Comparison of ENCODE assay signal across 1 cellular context in the genomic region with DNA sequence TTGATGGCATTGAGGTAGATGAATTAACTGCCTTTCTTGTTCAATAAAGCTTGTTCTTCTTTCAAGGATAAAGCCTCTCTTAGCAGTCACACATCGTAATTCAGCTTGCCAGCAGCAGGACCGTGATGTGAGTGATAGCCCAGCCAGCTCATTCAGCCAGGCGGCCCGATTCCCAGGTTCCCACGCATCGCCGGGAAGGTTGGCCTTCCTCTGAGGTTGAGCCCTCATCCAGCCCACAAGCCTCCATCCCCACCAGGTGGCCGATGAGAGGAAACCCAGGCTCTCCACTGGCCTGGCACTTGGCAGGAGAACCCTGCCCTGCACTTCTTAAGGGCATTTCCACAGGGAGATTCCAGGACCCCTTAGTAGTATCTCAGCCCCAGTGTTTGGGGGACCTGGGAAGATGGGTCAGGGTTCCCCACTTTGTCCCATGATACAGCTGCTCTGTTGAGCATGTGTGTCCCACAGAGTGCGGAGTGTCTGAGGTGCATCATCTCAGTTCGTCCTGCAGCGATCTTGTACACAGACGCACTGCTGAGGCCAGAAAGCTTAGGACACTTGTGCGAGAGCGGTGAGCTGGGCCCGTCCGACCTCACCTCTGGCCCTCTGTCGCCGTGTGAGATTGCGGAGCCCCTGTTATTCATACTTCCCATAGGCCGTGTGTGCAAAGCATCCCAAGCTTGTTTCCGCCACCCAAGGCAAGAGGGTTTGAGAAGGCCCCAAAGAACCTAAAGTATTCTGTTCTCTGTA.
TF ChIP-seq lines count a peak whose summit lies in the region.

No MANE protein-coding gene starts in this region.

TF ChIP-seq in GM23338, 12 proteins besides CTCF, POLR2A, EP300 and RAD21:
- TF ChIP-seq, protein P1, sequence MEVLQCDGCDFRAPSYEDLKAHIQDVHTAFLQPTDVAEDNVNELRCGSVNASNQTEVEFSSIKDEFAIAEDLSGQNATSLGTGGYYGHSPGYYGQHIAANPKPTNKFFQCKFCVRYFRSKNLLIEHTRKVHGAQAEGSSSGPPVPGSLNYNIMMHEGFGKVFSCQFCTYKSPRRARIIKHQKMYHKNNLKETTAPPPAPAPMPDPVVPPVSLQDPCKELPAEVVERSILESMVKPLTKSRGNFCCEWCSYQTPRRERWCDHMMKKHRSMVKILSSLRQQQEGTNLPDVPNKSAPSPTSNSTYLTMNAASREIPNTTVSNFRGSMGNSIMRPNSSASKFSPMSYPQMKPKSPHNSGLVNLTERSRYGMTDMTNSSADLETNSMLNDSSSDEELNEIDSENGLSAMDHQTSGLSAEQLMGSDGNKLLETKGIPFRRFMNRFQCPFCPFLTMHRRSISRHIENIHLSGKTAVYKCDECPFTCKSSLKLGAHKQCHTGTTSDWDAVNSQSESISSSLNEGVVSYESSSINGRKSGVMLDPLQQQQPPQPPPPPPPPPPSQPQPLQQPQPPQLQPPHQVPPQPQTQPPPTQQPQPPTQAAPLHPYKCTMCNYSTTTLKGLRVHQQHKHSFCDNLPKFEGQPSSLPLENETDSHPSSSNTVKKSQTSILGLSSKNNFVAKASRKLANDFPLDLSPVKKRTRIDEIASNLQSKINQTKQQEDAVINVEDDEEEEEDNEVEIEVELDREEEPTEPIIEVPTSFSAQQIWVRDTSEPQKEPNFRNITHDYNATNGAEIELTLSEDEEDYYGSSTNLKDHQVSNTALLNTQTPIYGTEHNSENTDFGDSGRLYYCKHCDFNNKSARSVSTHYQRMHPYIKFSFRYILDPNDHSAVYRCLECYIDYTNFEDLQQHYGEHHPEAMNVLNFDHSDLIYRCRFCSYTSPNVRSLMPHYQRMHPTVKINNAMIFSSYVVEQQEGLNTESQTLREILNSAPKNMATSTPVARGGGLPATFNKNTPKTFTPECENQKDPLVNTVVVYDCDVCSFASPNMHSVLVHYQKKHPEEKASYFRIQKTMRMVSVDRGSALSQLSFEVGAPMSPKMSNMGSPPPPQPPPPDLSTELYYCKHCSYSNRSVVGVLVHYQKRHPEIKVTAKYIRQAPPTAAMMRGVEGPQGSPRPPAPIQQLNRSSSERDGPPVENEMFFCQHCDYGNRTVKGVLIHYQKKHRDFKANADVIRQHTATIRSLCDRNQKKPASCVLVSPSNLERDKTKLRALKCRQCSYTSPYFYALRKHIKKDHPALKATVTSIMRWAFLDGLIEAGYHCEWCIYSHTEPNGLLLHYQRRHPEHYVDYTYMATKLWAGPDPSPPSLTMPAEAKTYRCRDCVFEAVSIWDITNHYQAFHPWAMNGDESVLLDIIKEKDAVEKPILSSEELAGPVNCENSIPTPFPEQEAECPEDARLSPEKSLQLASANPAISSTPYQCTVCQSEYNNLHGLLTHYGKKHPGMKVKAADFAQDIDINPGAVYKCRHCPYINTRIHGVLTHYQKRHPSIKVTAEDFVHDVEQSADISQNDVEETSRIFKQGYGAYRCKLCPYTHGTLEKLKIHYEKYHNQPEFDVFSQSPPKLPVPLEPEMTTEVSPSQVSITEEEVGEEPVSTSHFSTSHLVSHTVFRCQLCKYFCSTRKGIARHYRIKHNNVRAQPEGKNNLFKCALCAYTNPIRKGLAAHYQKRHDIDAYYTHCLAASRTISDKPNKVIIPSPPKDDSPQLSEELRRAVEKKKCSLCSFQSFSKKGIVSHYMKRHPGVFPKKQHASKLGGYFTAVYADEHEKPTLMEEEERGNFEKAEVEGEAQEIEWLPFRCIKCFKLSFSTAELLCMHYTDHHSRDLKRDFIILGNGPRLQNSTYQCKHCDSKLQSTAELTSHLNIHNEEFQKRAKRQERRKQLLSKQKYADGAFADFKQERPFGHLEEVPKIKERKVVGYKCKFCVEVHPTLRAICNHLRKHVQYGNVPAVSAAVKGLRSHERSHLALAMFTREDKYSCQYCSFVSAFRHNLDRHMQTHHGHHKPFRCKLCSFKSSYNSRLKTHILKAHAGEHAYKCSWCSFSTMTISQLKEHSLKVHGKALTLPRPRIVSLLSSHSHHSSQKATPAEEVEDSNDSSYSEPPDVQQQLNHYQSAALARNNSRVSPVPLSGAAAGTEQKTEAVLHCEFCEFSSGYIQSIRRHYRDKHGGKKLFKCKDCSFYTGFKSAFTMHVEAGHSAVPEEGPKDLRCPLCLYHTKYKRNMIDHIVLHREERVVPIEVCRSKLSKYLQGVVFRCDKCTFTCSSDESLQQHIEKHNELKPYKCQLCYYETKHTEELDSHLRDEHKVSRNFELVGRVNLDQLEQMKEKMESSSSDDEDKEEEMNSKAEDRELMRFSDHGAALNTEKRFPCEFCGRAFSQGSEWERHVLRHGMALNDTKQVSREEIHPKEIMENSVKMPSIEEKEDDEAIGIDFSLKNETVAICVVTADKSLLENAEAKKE (CRISPR knock-in tag; IDR thresholded peaks at IDR 0.05), result no peak
